10 cellular contexts compared by ENCODE assay signal in the genomic region with DNA sequence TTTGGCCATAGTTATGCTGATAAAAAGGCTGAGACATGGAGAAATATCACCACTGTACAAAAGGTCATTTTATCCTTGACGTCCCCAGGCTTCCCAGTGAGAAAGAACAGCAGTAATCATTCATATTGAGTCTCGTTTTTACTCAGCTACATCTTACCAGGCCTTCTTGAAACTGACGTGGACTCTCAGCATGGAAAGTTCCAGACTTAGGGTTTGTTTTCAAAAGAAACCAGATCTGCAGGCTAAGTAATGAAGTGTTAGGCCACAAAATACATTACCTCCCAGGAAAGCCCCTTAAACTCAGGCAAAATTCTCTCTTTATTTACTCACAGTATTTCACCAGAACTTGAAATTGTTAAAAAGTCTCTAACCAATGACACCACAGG.
DNase-seq lines count a peak whose midpoint lies in the region; ATAC-seq lines count a peak whose summit lies in the region.
"Had no signal": no experiment of that assay in that cellular context is flagged by ENCODE, and none has a peak within 500 bp of the region (broad histone marks: within the 10 kb centered on the region; RNA-seq: fewer than 3 reads in every experiment).

No MANE protein-coding gene starts in this region.

- peaks cover 10 to 24% of the 10 kb centered on the region in 2 donors for H3K36me3 Mint-ChIP-seq in activated naive CD4-positive, alpha-beta T cell treated with anti-CD3 and anti-CD28 coated beads, Interleukin-2, amount 50 U/mL, for 72 hours

- H3K27ac Mint-ChIP-seq in activated naive CD4-positive, alpha-beta T cell treated with anti-CD3 and anti-CD28 coated beads, Interleukin-2, amount 50 U/mL, for 72 hours: peak overlapping the region; percentile 100

- peak in 1 of 2 donors; percentile 43 for DNase-seq in activated naive CD4-positive, alpha-beta T cell treated with anti-CD3 and anti-CD28 coated beads, Interleukin-2, amount 50 U/mL, for 72 hours (ENCODE audit: low spot score in 2 of 2)
- no peak for DNase-seq in NOMO-1 treated with DMSO at 0.1 percent for 48 hours (lab: John Stamatoyannopoulos, UW; ENCODE audit: unreplicated experiment)
- DNase-seq in superior temporal gyrus (ENCODE audit: extremely low spot score): no peak
- no peak for DNase-seq in HUDEP-2 (lab: John Stamatoyannopoulos, UW; ENCODE audit: unreplicated experiment in 76 of 76)
- DNase-seq in NCI-H1092 (lab: John Stamatoyannopoulos, UW): no peak
- DNase-seq: effector CD4-positive, alpha-beta T cell; NCI-H1048 had no signal

- ATAC-seq in GM18498 (IDR thresholded peaks at IDR 0.05; ENCODE audit: unreplicated experiment) (peak; percentile 65), GM19351 (IDR thresholded peaks at IDR 0.05; ENCODE audit: unreplicated experiment) (peak; percentile 65), HG03025 (IDR thresholded peaks at IDR 0.05; ENCODE audit: low FRiP score, unreplicated experiment) (peak; percentile 48)
- ATAC-seq in activated naive CD4-positive, alpha-beta T cell treated with anti-CD3 and anti-CD28 coated beads, Interleukin-2, amount 50 U/mL, for 72 hours: peak; percentile 73 to 81

- H3K9me3 Mint-ChIP-seq in activated naive CD4-positive, alpha-beta T cell treated with anti-CD3 and anti-CD28 coated beads, Interleukin-2, amount 50 U/mL, for 72 hours: peaks cover 5 to 6% of the 10 kb centered on the region in 2 donors
